8 cellular contexts compared by ENCODE assay signal in genomic region chr19:10644351-10645007, GRCh38. TPM values are rescaled to one million over a fixed set of nuclear protein-coding genes. Genes with fewer than 3 reads are reported as not detected.
DNase-seq lines count a peak whose midpoint lies in the region; ATAC-seq and TF ChIP-seq lines count a peak whose summit lies in the region.

No MANE protein-coding gene starts in this region.

- peak overlapping the region; percentile 31 to 66 (median 55) for H3K27ac ChIP-seq in stomach

- no peaks in the 10 kb centered on the region for H3K27me3 ChIP-seq in stomach

- H3K36me3 Mint-ChIP-seq in neural crest cell (ENCODE audit: low read depth) = no peaks in the 10 kb centered on the region

- no peaks in the 10 kb centered on the region for H3K27me3 Mint-ChIP-seq in neural crest cell (ENCODE audit: low read depth)

- intact Hi-C loops in stomach (cut with DNase I; ENCODE audit: low total_unique reads) = loop anchor here (2.0 kb wide), 1 partner anchor 64 kb away; no protein-coding TSS in a partner anchor

- peaks cover 25 to 47% (median 44%) of the 10 kb centered on the region in 4 donors for H3K36me3 ChIP-seq in stomach

- H3K4me1 Mint-ChIP-seq in neural crest cell = peaks cover 38% of the 10 kb centered on the region

- H3K4me3 ChIP-seq in fibroblast of pulmonary artery (replicated peaks; ENCODE audit: low read depth, low read length) (no peak overlapping the region), stomach (no peak overlapping the region)

- H3K9me3 ChIP-seq in stomach = no peaks in the 10 kb centered on the region

- no peak for TF ChIP-seq EP300 in stomach (IDR thresholded peaks at IDR 0.05)

- 10 to 15% (median 14%) methylated on average over 11 to 13 of the region's 13 CpGs for WGBS in stomach, 5 donors

- no peak for ATAC-seq in HG02623 (IDR thresholded peaks at IDR 0.05; ENCODE audit: unreplicated experiment)

- DNase-seq in DMS153 (lab: John Stamatoyannopoulos, UW) (peak; percentile 37), Kasumi-1 (lab: John Stamatoyannopoulos, UW) (peak; percentile 75 to 78), SHP77 (lab: John Stamatoyannopoulos, UW) (peak; percentile 69 to 80), fibroblast of pulmonary artery (ENCODE audit: low read depth) (peak; percentile 79), neural crest cell (ENCODE audit: low read depth, low spot score) (peak; percentile 87), stomach (peak; percentile 87)
- DNase-seq in activated T-helper 9 cell treated with anti-CD3 and anti-CD28 coated beads, Interleukin-2, amount 50 U/mL, for 16 hours (ENCODE audit: low read depth) = peak; percentile 76

- peaks cover 17 to 51% (median 27%) of the 10 kb centered on the region in 4 donors for H3K4me1 ChIP-seq in stomach

- H3K9me3 Mint-ChIP-seq in neural crest cell = no peaks in the 10 kb centered on the region

- TF ChIP-seq POLR2A in stomach (IDR thresholded peaks at IDR 0.05) = no peak

- H3K4me3 Mint-ChIP-seq in neural crest cell = peak overlapping the region; percentile 77

- H3K27ac Mint-ChIP-seq in neural crest cell (ENCODE audit: unreplicated experiment) = peak overlapping the region; percentile 93

- TF ChIP-seq CTCF in fibroblast of pulmonary artery (IDR thresholded peaks at IDR 0.05; ENCODE audit: low read length, missing control alignments) (peak; percentile 82), neural crest cell (conservative IDR thresholded peaks at IDR 0.05) (peak; percentile 85), stomach (IDR thresholded peaks at IDR 0.05) (peak in 5 of 7 experiments; percentile 75 to 96 (median 80))

RNA-seq across cellular contexts. Expression of gene ILF3, which starts 9.7 kb away (rescaled TPM):
- 848 and 861 TPM in 2 replicates for total RNA-seq in neural crest cell
- total RNA-seq in stomach = 100 to 1,000 TPM in 3 of 5 donors, 10 to 100 TPM in 2; 65.3 to 381 (median 142) TPM
- polyA plus RNA-seq in stomach = 10 to 100 TPM; 33.5 to 84.2 (median 49.8) TPM

RNA-seq across cellular contexts. Expression of gene SLC44A2, which starts 19.1 kb away (rescaled TPM):
- total RNA-seq in neural crest cell (94.5 and 99.5 TPM in 2 replicates), stomach (100 to 1,000 TPM in 3 of 5 donors, 10 to 100 TPM in 2; 58.0 to 161 (median 101) TPM)
- polyA plus RNA-seq in stomach = 10 to 100 TPM; 26.1 to 66.9 (median 64.4) TPM

RNA-seq across cellular contexts. Expression of gene QTRT1, which starts 56.8 kb away (rescaled TPM):
- total RNA-seq in neural crest cell (74.0 and 85.0 TPM in 2 replicates), stomach (100 to 1,000 TPM in 2 of 5 donors, 10 to 100 TPM in 3; 21.7 to 104 (median 66.5) TPM)
- polyA plus RNA-seq in stomach = 100 to 1,000 TPM; 113 to 153 (median 115) TPM

RNA-seq across cellular contexts. Expression of gene AP1M2, which starts 57.4 kb away (rescaled TPM):
- not detected in 2 replicates for total RNA-seq in neural crest cell
- total RNA-seq in stomach = 100 to 1,000 TPM in 1 of 5 donors, 10 to 100 TPM in 4; 11.7 to 687 (median 61.0) TPM
- polyA plus RNA-seq in stomach = 100 to 1,000 TPM in 2 of 3 donors, 10 to 100 TPM in 1; 74.6 to 116 (median 112) TPM

Comparison
In these comparisons a context has a peak if more than half of its experiments do, and no peak if none do; other contexts are left out.
1. DNase-seq: peak in every context shown above with its lines; median percentile 87 in neural crest cell; 87 in stomach; 79 in fibroblast of pulmonary artery; 76 in Kasumi-1; 76 in activated T-helper 9 cell treated with anti-CD3 and anti-CD28 coated beads, Interleukin-2, amount 50 U/mL, for 16 hours; 74 in SHP77; 37 in DMS153.